In genomic region chr1:110548381-110548780, GRCh38 we compare ENCODE assay signal across 10 cellular contexts. TPM values are rescaled to one million over a fixed set of nuclear protein-coding genes. Genes with fewer than 3 reads are reported as not detected.
DNase-seq lines count a peak whose midpoint lies in the region; ATAC-seq, FAIRE-seq and TF ChIP-seq lines count a peak whose summit lies in the region.
"Had no signal": no experiment of that assay in that cellular context is flagged by ENCODE, and none has a peak within 500 bp of the region (broad histone marks: within the 10 kb centered on the region; RNA-seq: fewer than 3 reads in every experiment).

No MANE protein-coding gene starts in this region.

- H3K4me3 Mint-ChIP-seq in CD4-positive, alpha-beta memory T cell: no peak overlapping the region

- CTCF ChIA-PET in A549 (lab: Yijun Ruan, JAX): interaction anchor here (0.7 to 2.4 kb wide), 11 partner anchors 10 to 218 kb away, joined by 3 to 8 read pairs (median 3); no protein-coding TSS in a partner anchor
- CTCF ChIA-PET in OCI-LY7 (lab: Charles Lee; ENCODE audit: unreplicated experiment): no interaction called here
- CTCF ChIA-PET in CD4-positive, alpha-beta memory T cell (lab: Charles Lee; ENCODE audit: partially characterized antibody): interaction anchor here (1.2 kb wide), 1 partner anchor 12 kb away, joined by 3 read pairs; no protein-coding TSS in a partner anchor

- TF ChIP-seq POLR2A in A549 (IDR thresholded peaks at IDR 0.05; ENCODE audit: low read length): no peak

- peaks cover 2% of the 10 kb centered on the region for H3K27me3 ChIP-seq in foreskin keratinocyte
- H3K27me3 ChIP-seq in CD4-positive, alpha-beta memory T cell (ENCODE audit: insufficient read depth, low read length): no peaks in the 10 kb centered on the region

- H3K4me2 ChIP-seq in A549 (no peak overlapping the region), OCI-LY7 (ENCODE audit: low read length) (no peak overlapping the region)

- no peak for TF ChIP-seq EP300 in A549 (IDR thresholded peaks at IDR 0.05)

- WGBS in A549 (ENCODE audit: missing lambda C conversion rate): 50% methylated on average over 4 of the region's 4 CpGs

- H3K9me3 Mint-ChIP-seq in CD4-positive, alpha-beta memory T cell: no peaks in the 10 kb centered on the region

- H3K27ac Mint-ChIP-seq in CD4-positive, alpha-beta memory T cell: no peak overlapping the region

- POLR2A ChIA-PET in A549 (lab: Yijun Ruan, JAX) (no interaction called here), OCI-LY7 (lab: Charles Lee) (no interaction called here)
- POLR2A ChIA-PET in CD4-positive, alpha-beta memory T cell (lab: Charles Lee; ENCODE audit: partially characterized antibody): no interaction called here

- no peaks in the 10 kb centered on the region for H4K20me1 ChIP-seq in OCI-LY7 (ENCODE audit: insufficient read depth, low read length)

- no peak overlapping the region for H3K27ac ChIP-seq in A549
- H3K27ac ChIP-seq in OCI-LY7 (ENCODE audit: low read depth, low read length, poor library complexity, severe bottlenecking): no peak overlapping the region
- H3K27ac ChIP-seq in foreskin keratinocyte: no peak overlapping the region
- H3K27ac ChIP-seq in CD4-positive, alpha-beta memory T cell (ENCODE audit: low read depth, low read length): no peak overlapping the region
- H3K27ac ChIP-seq: gastrocnemius medialis had no signal

- DNase-seq in A549 (ENCODE audit: low read depth in 1 of 2, low spot score in 1 of 2) (peak; percentile 36 to 37), OCI-LY7 (ENCODE audit: low spot score) (peak; percentile 26), foreskin keratinocyte (no peak), DMS114 treated with DMSO at 0.1 percent for 48 hours (lab: John Stamatoyannopoulos, UW; ENCODE audit: unreplicated experiment) (no peak)
- DNase-seq in stimulated activated naive CD4-positive, alpha-beta T cell (lab: John Stamatoyannopoulos, UW): no peak
- DNase-seq in CD4-positive, alpha-beta memory T cell: no peak
- DNase-seq: gastrocnemius medialis had no signal

- intact Hi-C loops in OCI-LY7 (cut with micrococcal nuclease; ENCODE audit: unreplicated experiment): no loop called here
- intact Hi-C loops in CD4-positive, alpha-beta memory T cell (cut with micrococcal nuclease): no loop called here

- H3K27me3 Mint-ChIP-seq in CD4-positive, alpha-beta memory T cell: peaks cover 15 to 25% of the 10 kb centered on the region in 2 donors

- H3K4me3 ChIP-seq in A549 (no peak overlapping the region), OCI-LY7 (ENCODE audit: low read depth, low read length, poor library complexity, severe bottlenecking) (no peak overlapping the region)
- H3K4me3 ChIP-seq in CD4-positive, alpha-beta memory T cell (ENCODE audit: low read length in 2 of 2): no peak overlapping the region
- H3K4me3 ChIP-seq: gastrocnemius medialis had no signal

- no peaks in the 10 kb centered on the region for H3K4me1 ChIP-seq in A549
- no peaks in the 10 kb centered on the region for H3K4me1 ChIP-seq in OCI-LY7 (ENCODE audit: insufficient read depth, low read length, poor library complexity, severe bottlenecking)
- no peaks in the 10 kb centered on the region for H3K4me1 ChIP-seq in foreskin keratinocyte
- H3K4me1 ChIP-seq in CD4-positive, alpha-beta memory T cell (ENCODE audit: insufficient read depth, low read length): no peaks in the 10 kb centered on the region
- H3K4me1 ChIP-seq: gastrocnemius medialis had no signal

- 0 out of 5 replicates have a peak, but pooled peaks have one; percentile 16 to 26 for TF ChIP-seq RAD21 in A549 (conservative IDR thresholded peaks at IDR 0.05 in 1 of 2, IDR thresholded peaks at IDR 0.05 in 1 of 2)

- peak; percentile 78 to 91 for ATAC-seq in A549
- peak; percentile 51 for ATAC-seq in foreskin keratinocyte
- ATAC-seq in GM19463 (IDR thresholded peaks at IDR 0.05; ENCODE audit: unreplicated experiment): no peak
- ATAC-seq: gastrocnemius medialis had no signal

- no peaks in the 10 kb centered on the region for H3K9me2 ChIP-seq in OCI-LY7 (ENCODE audit: insufficient read depth, low read length)

- H3K9me3 ChIP-seq in A549 (no peaks in the 10 kb centered on the region), OCI-LY7 (ENCODE audit: low read length) (no peaks in the 10 kb centered on the region)
- no peaks in the 10 kb centered on the region for H3K9me3 ChIP-seq in CD4-positive, alpha-beta memory T cell (ENCODE audit: control insufficient read depth in 1 of 2, low read length in 2 of 2)
- H3K9me3 ChIP-seq: gastrocnemius medialis had no signal

- H3K36me3 ChIP-seq in OCI-LY7 (ENCODE audit: insufficient read depth, low read length): no peaks in the 10 kb centered on the region
- no peaks in the 10 kb centered on the region for H3K36me3 ChIP-seq in CD4-positive, alpha-beta memory T cell (ENCODE audit: insufficient read depth, low read length)
- H3K36me3 ChIP-seq: gastrocnemius medialis had no signal

- TF ChIP-seq CTCF in A549 (IDR thresholded peaks at IDR 0.05) (peak; percentile 18; the same call in 1 of the 3 replicates), GM12872 (IDR thresholded peaks at IDR 0.05; ENCODE audit: insufficient read depth, low read depth, low read length) (peak; percentile 70), OCI-LY7 (conservative IDR thresholded peaks at IDR 0.05; ENCODE audit: low read length) (peak; percentile 64), foreskin keratinocyte (conservative IDR thresholded peaks at IDR 0.05) (peak; percentile 42)

- no peak overlapping the region for H2AFZ ChIP-seq in OCI-LY7 (ENCODE audit: low read length)

- no peaks in the 10 kb centered on the region for H3K79me2 ChIP-seq in OCI-LY7 (ENCODE audit: insufficient read depth, low read depth, low read length)

- BruUV-seq in OCI-LY7 (replicated peaks; lab: Mats Ljungman, UMichigan): no TSS peak

- FAIRE-seq in A549 (lab: Jason Lieb, UNC): no peak

- no peaks in the 10 kb centered on the region for H3K4me1 Mint-ChIP-seq in CD4-positive, alpha-beta memory T cell

- H3K36me3 Mint-ChIP-seq in CD4-positive, alpha-beta memory T cell: no peaks in the 10 kb centered on the region

TF ChIP-seq in A549, 52 proteins besides CTCF, POLR2A, EP300 and RAD21:
- TF ChIP-seq ESRRA (IDR thresholded peaks at IDR 0.05; ENCODE audit: borderline replicate concordance, low read length): no peak
- no peak for TF ChIP-seq TP53 (CRISPR knock-in tag; IDR thresholded peaks at IDR 0.05)
- TF ChIP-seq HMGXB4 (CRISPR knock-in tag; IDR thresholded peaks at IDR 0.05; ENCODE audit: borderline replicate concordance): no peak
- TF ChIP-seq ZC3H11A (IDR thresholded peaks at IDR 0.05): no peak
- peak; percentile 16; the same call in 1 of the 3 replicates for TF ChIP-seq SMC3 (IDR thresholded peaks at IDR 0.05)

RNA-seq across cellular contexts. Expression of gene KCNA10, which starts 29.4 kb away (rescaled TPM):
- polyA plus RNA-seq in A549 (2011; rRNA removed): not detected in 2 replicates
- polyA plus RNA-seq in A549 (2012; cell fraction: cytosol; rRNA removed): not detected in 2 replicates
- not detected in 2 replicates for polyA plus RNA-seq in A549 (2012; cell fraction: nucleus; rRNA removed)
- not detected in 3 replicates for polyA plus RNA-seq in A549 (2017; fragmentation: RNase III; extraction: RNeasy Plus Mini Kit Qiagen cat#74134 plus additional on column Dnase treatment)
- not detected in 2 replicates for polyA minus RNA-seq in A549 (2011; rRNA and poly(A)+ RNA removed)
- total RNA-seq in OCI-LY7 (2014; rRNA removed; shearing (Covaris generic)): not detected in 2 replicates
- not detected in 2 replicates for total RNA-seq in OCI-LY7 (2022)
- total RNA-seq in foreskin keratinocyte: not detected in 2 replicates
- not detected in 2 replicates for polyA plus RNA-seq in foreskin keratinocyte
- not detected for total RNA-seq in CD4-positive, alpha-beta memory T cell
- not detected for polyA plus RNA-seq in CD4-positive, alpha-beta memory T cell
- total RNA-seq: gastrocnemius medialis; T-helper 1 cell treated with Interleukin-12 subunit alpha and Interleukin-12 subunit beta and Interleukin-4 antibody, amounts not matched to agents 30 ng/mL and 1 ng/mL, for 36 hours had no signal

RNA-seq across cellular contexts. Expression of gene KCNA2, which starts 57.8 kb away (rescaled TPM):
- polyA plus RNA-seq in A549 (2011; rRNA removed) (0.05 TPM in 2 replicates), A549 (2017; fragmentation: RNase III; extraction: RNeasy Plus Mini Kit Qiagen cat#74134 plus additional on column Dnase treatment) (0.03 to 0.05 TPM (median 0.04 TPM) in 3 replicates), foreskin keratinocyte (not detected in 2 replicates)
- polyA plus RNA-seq in A549 (2012; cell fraction: cytosol; rRNA removed): not detected in 2 replicates
- not detected in 2 replicates for polyA plus RNA-seq in A549 (2012; cell fraction: nucleus; rRNA removed)
- 0.04 and 0.10 TPM in 2 replicates for polyA minus RNA-seq in A549 (2011; rRNA and poly(A)+ RNA removed)
- 0.13 and 0.22 TPM in 2 replicates for total RNA-seq in OCI-LY7 (2014; rRNA removed; shearing (Covaris generic))
- total RNA-seq in OCI-LY7 (2022) (1.5 and 2.3 TPM in 2 replicates), foreskin keratinocyte (not detected in 2 replicates)
- total RNA-seq in CD4-positive, alpha-beta memory T cell: 1 to 10 TPM; 1.2 to 2.2 TPM
- polyA plus RNA-seq in CD4-positive, alpha-beta memory T cell: 1 to 10 TPM in 1 of 2 donors, under 1 TPM in 1; 0.26 to 1.0 TPM

Comparison
In these comparisons a context has a peak if more than half of its experiments do, and no peak if none do; other contexts are left out.
1. DNase-seq: peak in A549 (2 of 2) and OCI-LY7 (single experiment); none in foreskin keratinocyte (0 of 2), stimulated activated naive CD4-positive, alpha-beta T cell (0 of 6), CD4-positive, alpha-beta memory T cell (0 of 5) and DMS114 treated with DMSO at 0.1 percent for 48 hours (single experiment).
2. CTCF ChIP-seq: peak in every context shown above with its lines; median percentile 70 in GM12872; 64 in OCI-LY7; 42 in foreskin keratinocyte; 18 in A549.